Comparison of ENCODE assay signal across 16 cellular contexts in genomic region chr7:134933460-134934068, GRCh38. TPM values are rescaled to one million over a fixed set of nuclear protein-coding genes. Genes with fewer than 3 reads are reported as not detected.
A peak's percentile ranks its signal among the peaks of the same experiment; 100 is the strongest.
DNase-seq lines count a peak whose midpoint lies in the region; ATAC-seq and TF ChIP-seq lines count a peak whose summit lies in the region.
"Had no signal": no experiment of that assay in that cellular context is flagged by ENCODE, and none has a peak within 500 bp of the region (broad histone marks: within the 10 kb centered on the region; RNA-seq: fewer than 3 reads in every experiment).

No MANE protein-coding gene starts in this region.

- no peak for ATAC-seq in activated T-cell treated with anti-CD3 and anti-CD28 coated beads, Interleukin-2, amount 50 U/mL, for 72 hours (replicated peaks in 1 of 2)
- no peak for ATAC-seq in GM21447 (IDR thresholded peaks at IDR 0.05; ENCODE audit: unreplicated experiment)
- ATAC-seq: left colon had no signal

- H3K27ac ChIP-seq in OCI-LY3 (ENCODE audit: low read length), result no peak overlapping the region
- H3K27ac ChIP-seq in esophagus muscularis mucosa (replicated peaks in 1 of 4), result peak overlapping the region; percentile 82 to 89 (median 84)
- H3K27ac ChIP-seq in stomach, result peak overlapping the region in 4 of 5 donors; percentile 61 to 76 (median 68)
- H3K27ac ChIP-seq: parathyroid adenoma had no signal

- H3K36me3 ChIP-seq in OCI-LY3 (replicated peaks; ENCODE audit: low read depth, low read length) (no peaks in the 10 kb centered on the region), esophagus muscularis mucosa (peaks cover 3 to 65% (median 46%) of the 10 kb centered on the region in 4 donors), stomach (peaks cover 8 to 50% (median 25%) of the 10 kb centered on the region in 4 donors)

- no peaks in the 10 kb centered on the region for H4K20me1 ChIP-seq in OCI-LY3 (ENCODE audit: insufficient read depth, low read length)

- H3K79me2 ChIP-seq in OCI-LY3 (ENCODE audit: low read length), result no peaks in the 10 kb centered on the region
- H3K79me2 ChIP-seq: parathyroid adenoma had no signal

- TF ChIP-seq EP300 in esophagus muscularis mucosa (IDR thresholded peaks at IDR 0.05), result no peak
- no peak for TF ChIP-seq EP300 in stomach (IDR thresholded peaks at IDR 0.05)

- H2AFZ ChIP-seq in OCI-LY3 (ENCODE audit: low read depth, low read length), result peak overlapping the region; percentile 11; the same call in 1 of the 2 replicates
- H2AFZ ChIP-seq: parathyroid adenoma had no signal

- peaks cover 29% of the 10 kb centered on the region for H3K4me1 Mint-ChIP-seq in activated T-cell treated with anti-CD3 and anti-CD28 coated beads, Interleukin-2, amount 50 U/mL, for 72 hours (ENCODE audit: low read depth)

- H3K27ac Mint-ChIP-seq in activated T-cell treated with anti-CD3 and anti-CD28 coated beads, Interleukin-2, amount 50 U/mL, for 72 hours, result peak overlapping the region; percentile 4

- no peaks in the 10 kb centered on the region for H3K9me3 ChIP-seq in OCI-LY3 (ENCODE audit: insufficient read depth, low read length)
- no peaks in the 10 kb centered on the region for H3K9me3 ChIP-seq in esophagus muscularis mucosa
- no peaks in the 10 kb centered on the region for H3K9me3 ChIP-seq in stomach
- H3K9me3 ChIP-seq: HAP-1 had no signal

- H3K27me3 Mint-ChIP-seq in activated T-cell treated with anti-CD3 and anti-CD28 coated beads, Interleukin-2, amount 50 U/mL, for 72 hours (ENCODE audit: low read depth), result peaks cover 8% of the 10 kb centered on the region
- H3K27me3 Mint-ChIP-seq: brain had no signal

- peak overlapping the region; percentile 38 to 41 for H3K4me3 Mint-ChIP-seq in activated T-cell treated with anti-CD3 and anti-CD28 coated beads, Interleukin-2, amount 50 U/mL, for 72 hours
- H3K4me3 Mint-ChIP-seq: brain had no signal

- H3K27me3 ChIP-seq in OCI-LY3 (ENCODE audit: low read depth, low read length), result peaks cover 29% of the 10 kb centered on the region; the same call in 1 of the 2 replicates
- H3K27me3 ChIP-seq in esophagus muscularis mucosa, result no peaks in the 10 kb centered on the region
- no peaks in the 10 kb centered on the region for H3K27me3 ChIP-seq in stomach

- H3K36me3 Mint-ChIP-seq in activated T-cell treated with anti-CD3 and anti-CD28 coated beads, Interleukin-2, amount 50 U/mL, for 72 hours (ENCODE audit: insufficient read depth in 2 of 2), result peaks cover 0 to 1% of the 10 kb centered on the region in 2 donors

- DNase-seq in activated T-cell treated with anti-CD3 and anti-CD28 coated beads, Interleukin-2, amount 50 U/mL, for 72 hours, result no peak
- no peak for DNase-seq in activated T-cell treated with anti-CD3 and anti-CD28 coated beads, Interleukin-2, amount 50 U/mL, for 48 hours
- DNase-seq in esophagus muscularis mucosa (ENCODE audit: extremely low spot score), result no peak
- no peak for DNase-seq in stomach
- DNase-seq in AG08396 (ENCODE audit: low spot score), result no peak
- DNase-seq in D341Med (ENCODE audit: low spot score), result no peak
- DNase-seq: foreskin fibroblast, GF-D8, NCI-H510A, SIG-M5 had no signal

- peaks cover 0 to 3% of the 10 kb centered on the region in 2 donors for H3K9me3 Mint-ChIP-seq in activated T-cell treated with anti-CD3 and anti-CD28 coated beads, Interleukin-2, amount 50 U/mL, for 72 hours

- TF ChIP-seq CTCF in OCI-LY3 (IDR thresholded peaks at IDR 0.05; ENCODE audit: low read depth, low read length) (no peak), esophagus muscularis mucosa (IDR thresholded peaks at IDR 0.05) (no peak), stomach (IDR thresholded peaks at IDR 0.05) (no peak)

- TF ChIP-seq POLR2A in esophagus muscularis mucosa (IDR thresholded peaks at IDR 0.05; ENCODE audit: low read depth) (no peak), stomach (IDR thresholded peaks at IDR 0.05) (no peak)

- H3K9ac ChIP-seq in OCI-LY3 (ENCODE audit: low read length), result no peak overlapping the region
- H3K9ac ChIP-seq: parathyroid adenoma had no signal

- intact Hi-C loops in esophagus muscularis mucosa (cut with DNase I) (loop anchor here (10.0 kb wide), 1 partner anchor 149 kb away; no protein-coding TSS in a partner anchor), stomach (cut with DNase I; ENCODE audit: low total_unique reads) (loop anchor here (10.0 kb wide), 1 partner anchor 309 kb away; no protein-coding TSS in a partner anchor)

- H3K4me1 ChIP-seq in OCI-LY3 (ENCODE audit: low read length), result peaks cover 19% of the 10 kb centered on the region
- peaks cover 45 to 94% (median 86%) of the 10 kb centered on the region in 4 donors for H3K4me1 ChIP-seq in esophagus muscularis mucosa
- peaks cover 0 to 61% (median 33%) of the 10 kb centered on the region in 4 donors for H3K4me1 ChIP-seq in stomach
- H3K4me1 ChIP-seq: HAP-1, parathyroid adenoma had no signal

- peak overlapping the region; percentile 64 for H3K4me3 ChIP-seq in OCI-LY3 (ENCODE audit: low read length)
- H3K4me3 ChIP-seq in esophagus muscularis mucosa, result peak overlapping the region in 3 of 4 donors; percentile 12 to 27 (median 15)
- no peak overlapping the region for H3K4me3 ChIP-seq in stomach
- H3K4me3 ChIP-seq: HAP-1 had no signal

- whole genome bisulfite sequencing in esophagus muscularis mucosa, result 66% methylated on average over 3 of the region's 3 CpGs
- WGBS in stomach, 5 donors, result 73 to 88% (median 84%) methylated on average over 3 of the region's 3 CpGs

- peak overlapping the region; percentile 86 for H3K4me2 ChIP-seq in OCI-LY3 (ENCODE audit: low read length)

RNA-seq across cellular contexts. Expression of gene AGBL3, which starts 52.7 kb away (rescaled TPM):
- total RNA-seq in activated T-cell treated with anti-CD3 and anti-CD28 coated beads, Interleukin-2, amount 50 U/mL, for 72 hours, result 1 to 10 TPM; 2.4 to 3.8 TPM
- 1 to 10 TPM in 3 of 4 donors, under 1 TPM in 1; 0.66 to 3.3 (median 1.7) TPM for total RNA-seq in esophagus muscularis mucosa
- 1 to 10 TPM in 2 of 5 donors, under 1 TPM in 1, not detected in 2; 0.29 to 8.4 (median 2.9) TPM for total RNA-seq in stomach
- 1 to 10 TPM in 2 of 3 donors, under 1 TPM in 1; 0.93 to 1.4 (median 1.2) TPM for polyA plus RNA-seq in stomach

Comparison
In these comparisons a context has a peak if more than half of its experiments do, and no peak if none do; other contexts are left out.
1. H3K4me3 ChIP-seq: peak in OCI-LY3 (single experiment) and esophagus muscularis mucosa (3 of 4); none in stomach (0 of 4).